ENCODE assay signal across 1 cellular context in genomic region chr9:77981907-77982306, GRCh38.
TF ChIP-seq lines count a peak whose summit lies in the region.

No MANE protein-coding gene starts in this region.

TF ChIP-seq in WTC11, 78 proteins besides CTCF, POLR2A, EP300 and RAD21 (continued from another document):
- no peak for TF ChIP-seq ZNF281 (CRISPR knock-in tag; IDR thresholded peaks at IDR 0.05)
